Comparison of ENCODE assay signal across 14 cellular contexts in genomic region chr2:28904295-28904694, GRCh38. TPM values are rescaled to one million over a fixed set of nuclear protein-coding genes. Genes with fewer than 3 reads are reported as not detected.
DNase-seq lines count a peak whose midpoint lies in the region; ATAC-seq and TF ChIP-seq lines count a peak whose summit lies in the region.
"Had no signal": no experiment of that assay in that cellular context is flagged by ENCODE, and none has a peak within 500 bp of the region (broad histone marks: within the 10 kb centered on the region; RNA-seq: fewer than 3 reads in every experiment).

No MANE protein-coding gene starts in this region.

- POLR2A ChIA-PET in activated CD4-positive, alpha-beta T cell treated with anti-CD3 and anti-CD28 coated beads for 36 hours (lab: Charles Lee): interaction anchor here (0.9 kb wide), 1 partner anchor 9 kb away, joined by 5 read pairs; no protein-coding TSS in a partner anchor
- POLR2A ChIA-PET in CD4-positive, alpha-beta T cell (lab: Charles Lee): interaction anchor here (1.2 kb wide), 1 partner anchor 27 kb away, joined by 3 read pairs; no protein-coding TSS in a partner anchor

- H3K4me3 Mint-ChIP-seq in activated CD4-positive, alpha-beta T cell treated with anti-CD3 and anti-CD28 coated beads for 36 hours: no peak overlapping the region
- H3K4me3 Mint-ChIP-seq in osteocyte (ENCODE audit: unreplicated experiment): no peak overlapping the region
- no peak overlapping the region for H3K4me3 Mint-ChIP-seq in CD4-positive, alpha-beta T cell
- H3K4me3 Mint-ChIP-seq: memory B cell had no signal

- no peak for DNase-seq in activated CD4-positive, alpha-beta T cell treated with anti-CD3 and anti-CD28 coated beads for 36 hours
- no peak for DNase-seq in activated CD4-positive, alpha-beta T cell treated with anti-CD3 and anti-CD28 coated beads, Interleukin-2, amount 50 U/mL, for 48 hours
- DNase-seq in NCI-H226 (peak; percentile 42), epithelial cell of prostate (ENCODE audit: low read depth, low spot score) (no peak), osteocyte (ENCODE audit: extremely low spot score, unreplicated experiment) (no peak), posterior cingulate gyrus (no peak)
- DNase-seq in CD4-positive, alpha-beta T cell: no peak
- DNase-seq: activated CD4-positive, CD25-positive, alpha-beta regulatory T cell treated with anti-CD3 and anti-CD28 coated beads, Interleukin-2, amount 50 U/mL, for 72 hours; central memory CD4-positive, alpha-beta T cell; NCI-H1105; NCI-H446 had no signal

- no peak for ATAC-seq in activated CD4-positive, alpha-beta T cell treated with anti-CD3 and anti-CD28 coated beads for 36 hours
- no peak for ATAC-seq in CD4-positive, alpha-beta T cell (ENCODE audit: poor library complexity)
- no peak for ATAC-seq in GM18873 (IDR thresholded peaks at IDR 0.05; ENCODE audit: low FRiP score, unreplicated experiment)

- H3K27ac ChIP-seq in epithelial cell of prostate: peak overlapping the region; percentile 39
- no peak overlapping the region for H3K27ac ChIP-seq in CD4-positive, alpha-beta T cell (ENCODE audit: low read depth, low read length)
- H3K27ac ChIP-seq: neutrophil had no signal

- no peak for TF ChIP-seq CTCF in osteocyte (IDR thresholded peaks at IDR 0.05)
- no peak for TF ChIP-seq CTCF in CD4-positive, alpha-beta T cell (IDR thresholded peaks at IDR 0.05)

- peaks cover 64% of the 10 kb centered on the region for H3K36me3 Mint-ChIP-seq in activated CD4-positive, alpha-beta T cell treated with anti-CD3 and anti-CD28 coated beads for 36 hours (ENCODE audit: low read depth)
- peaks cover 38% of the 10 kb centered on the region for H3K36me3 Mint-ChIP-seq in osteocyte (ENCODE audit: unreplicated experiment)
- peaks cover 78% of the 10 kb centered on the region for H3K36me3 Mint-ChIP-seq in CD4-positive, alpha-beta T cell (ENCODE audit: low read depth)

- no peaks in the 10 kb centered on the region for H3K27me3 ChIP-seq in CD4-positive, alpha-beta T cell (ENCODE audit: control insufficient read depth, insufficient read depth, low read length)
- H3K27me3 ChIP-seq: neutrophil had no signal

- intact Hi-C loops in activated CD4-positive, alpha-beta T cell treated with anti-CD3 and anti-CD28 coated beads for 36 hours (cut with DNase I, micrococcal nuclease): no loop called here
- intact Hi-C loops in CD4-positive, alpha-beta T cell (cut with DNase I, micrococcal nuclease): no loop called here
- intact Hi-C loops in posterior cingulate gyrus (cut with DNase I): no loop called here

- H3K9me3 ChIP-seq in CD4-positive, alpha-beta T cell (ENCODE audit: control insufficient read depth, low read length): no peaks in the 10 kb centered on the region
- H3K9me3 ChIP-seq: neutrophil had no signal

- H3K4me1 Mint-ChIP-seq in activated CD4-positive, alpha-beta T cell treated with anti-CD3 and anti-CD28 coated beads for 36 hours: peaks cover 48% of the 10 kb centered on the region
- peaks cover 29% of the 10 kb centered on the region for H3K4me1 Mint-ChIP-seq in osteocyte (ENCODE audit: unreplicated experiment)
- peaks cover 46% of the 10 kb centered on the region for H3K4me1 Mint-ChIP-seq in CD4-positive, alpha-beta T cell (ENCODE audit: low read depth)

- H3K27ac Mint-ChIP-seq in activated CD4-positive, alpha-beta T cell treated with anti-CD3 and anti-CD28 coated beads for 36 hours: peak overlapping the region; percentile 59
- H3K27ac Mint-ChIP-seq in osteocyte (ENCODE audit: unreplicated experiment): peak overlapping the region; percentile 0
- H3K27ac Mint-ChIP-seq in CD4-positive, alpha-beta T cell: no peak overlapping the region

- no peaks in the 10 kb centered on the region for H3K27me3 Mint-ChIP-seq in activated CD4-positive, alpha-beta T cell treated with anti-CD3 and anti-CD28 coated beads for 36 hours
- no peaks in the 10 kb centered on the region for H3K27me3 Mint-ChIP-seq in osteocyte (ENCODE audit: unreplicated experiment)
- no peaks in the 10 kb centered on the region for H3K27me3 Mint-ChIP-seq in CD4-positive, alpha-beta T cell
- H3K27me3 Mint-ChIP-seq: memory B cell had no signal

- H3K9me3 Mint-ChIP-seq in activated CD4-positive, alpha-beta T cell treated with anti-CD3 and anti-CD28 coated beads for 36 hours (ENCODE audit: low read depth): no peaks in the 10 kb centered on the region
- H3K9me3 Mint-ChIP-seq in osteocyte (ENCODE audit: unreplicated experiment): no peaks in the 10 kb centered on the region
- no peaks in the 10 kb centered on the region for H3K9me3 Mint-ChIP-seq in CD4-positive, alpha-beta T cell
- H3K9me3 Mint-ChIP-seq: memory B cell had no signal

- CTCF ChIA-PET in activated CD4-positive, alpha-beta T cell treated with anti-CD3 and anti-CD28 coated beads for 36 hours (lab: Charles Lee): interaction anchor here (0.5 to 1.7 kb wide), 5 partner anchors 8 to 84 kb away, joined by 3 to 6 read pairs (median 3); no protein-coding TSS in a partner anchor
- CTCF ChIA-PET in CD4-positive, alpha-beta T cell (lab: Charles Lee): interaction anchor here (1.2 to 1.5 kb wide), 2 partner anchors 8 to 12 kb away, joined by 3 to 4 read pairs; no protein-coding TSS in a partner anchor

RNA-seq across cellular contexts. Expression of gene WDR43, which starts 9.8 kb away (rescaled TPM):
- 100 to 1,000 TPM; 109 to 170 TPM for total RNA-seq in activated CD4-positive, alpha-beta T cell treated with anti-CD3 and anti-CD28 coated beads for 36 hours
- total RNA-seq in osteocyte: 39.8 and 42.4 TPM in 2 replicates
- total RNA-seq in CD4-positive, alpha-beta T cell: 10 to 100 TPM; 62.4 to 73.2 TPM

RNA-seq across cellular contexts. Expression of gene TRMT61B, which starts 34.2 kb away (rescaled TPM):
- 10 to 100 TPM; 22.0 to 22.2 TPM for total RNA-seq in activated CD4-positive, alpha-beta T cell treated with anti-CD3 and anti-CD28 coated beads for 36 hours
- total RNA-seq in osteocyte: 12.7 TPM in 2 replicates
- total RNA-seq in CD4-positive, alpha-beta T cell: 10 to 100 TPM; 18.7 to 20.8 TPM
